Comparison of ENCODE assay signal across 8 cellular contexts in the genomic region with DNA sequence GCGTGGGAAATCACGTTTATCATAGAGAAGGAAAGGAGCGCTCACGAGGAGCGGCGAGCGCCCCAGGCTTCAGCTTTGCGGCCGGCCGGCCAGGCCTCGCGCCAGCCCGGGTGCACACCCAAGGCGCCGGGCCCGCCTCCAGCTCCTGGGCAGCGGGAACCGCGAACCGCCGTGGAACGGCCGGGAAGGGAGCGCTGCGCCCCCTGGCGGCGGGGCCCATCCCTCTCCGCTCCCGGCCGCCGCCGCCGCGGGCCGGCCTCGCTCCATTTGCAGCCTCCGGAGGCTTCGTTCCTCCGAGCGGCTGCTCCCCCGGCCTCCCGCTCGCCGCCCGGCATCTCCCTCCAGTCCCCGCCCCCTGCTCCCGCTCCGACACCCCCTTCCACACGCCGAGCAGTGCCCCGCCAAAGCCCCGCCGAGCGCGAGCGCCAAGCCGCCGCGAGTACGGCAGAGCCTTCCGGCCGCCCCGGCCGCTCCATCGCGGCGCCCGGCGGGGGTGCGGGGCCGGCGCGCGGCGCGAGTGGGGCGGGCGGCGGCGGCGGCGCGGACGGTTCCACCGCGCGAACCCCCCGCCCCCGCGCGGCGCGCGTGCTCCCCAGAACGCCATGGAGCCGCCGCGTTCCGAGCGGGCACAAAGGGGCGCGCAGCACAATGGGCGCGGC. TPM values are rescaled to one million over a fixed set of nuclear protein-coding genes. Genes with fewer than 3 reads are reported as not detected.
DNase-seq lines count a peak whose midpoint lies in the region; ATAC-seq and TF ChIP-seq lines count a peak whose summit lies in the region.

No MANE protein-coding gene starts in this region.

- peak overlapping the region; percentile 67 to 86 (median 79) for H3K4me3 ChIP-seq in BLaER1 treated with 17β-estradiol and CSF1 and Interleukin-3, amounts not matched to agents 10 nM and 100 nM
- peak overlapping the region; percentile 67 for H3K4me3 ChIP-seq in ectodermal cell (ENCODE audit: insufficient read depth, low read depth, low read length)

- peak; percentile 3 for TF ChIP-seq POLR2A in GM19099 (IDR thresholded peaks at IDR 0.05; ENCODE audit: extremely low read depth, insufficient read length, low read depth)

- H3K4me2 ChIP-seq in BLaER1 treated with 17β-estradiol and CSF1 and Interleukin-3, amounts not matched to agents 10 nM and 100 nM = peak overlapping the region; percentile 56 to 88 (median 77)

- peak; percentile 67 for ATAC-seq in HG03354 (IDR thresholded peaks at IDR 0.05; ENCODE audit: poor library complexity, severe bottlenecking, unreplicated experiment)

- peaks cover 17% of the 10 kb centered on the region for H3K27me3 Mint-ChIP-seq in activated CD4-positive, alpha-beta memory T cell treated with anti-CD3 and anti-CD28 coated beads, Interleukin-2, amount 10 ng/mL, durations not matched to agents 7 days and 5 days

- peaks cover 20% of the 10 kb centered on the region for H3K4me1 Mint-ChIP-seq in activated CD4-positive, alpha-beta memory T cell treated with anti-CD3 and anti-CD28 coated beads, Interleukin-2, amount 10 ng/mL, durations not matched to agents 7 days and 5 days

- CTCF ChIA-PET in activated CD4-positive, alpha-beta memory T cell treated with anti-CD3 and anti-CD28 coated beads, Interleukin-2, amount 10 ng/mL, durations not matched to agents 7 days and 5 days (lab: Charles Lee) = interaction anchor here (0.7 to 1.6 kb wide), 31 partner anchors 9 to 1721 kb away, joined by 3 to 26 read pairs (median 3); a partner anchor contains a TSS

- H3K9ac ChIP-seq in BLaER1 treated with 17β-estradiol and CSF1 and Interleukin-3, amounts not matched to agents 10 nM and 100 nM = peak overlapping the region; percentile 71 to 97 (median 90); a peak in 21 of 22 replicates

- H3K27ac Mint-ChIP-seq in activated CD4-positive, alpha-beta memory T cell treated with anti-CD3 and anti-CD28 coated beads, Interleukin-2, amount 10 ng/mL, durations not matched to agents 7 days and 5 days = peak overlapping the region; percentile 12

- WGBS in ectodermal cell, 2 experiments = 0% methylated on average over 104 of the region's 104 CpGs

- H3K4me1 ChIP-seq in BLaER1 treated with 17β-estradiol and CSF1 and Interleukin-3, amounts not matched to agents 10 nM and 100 nM = peaks cover 40 to 75% (median 64%) of the 10 kb centered on the region in 10 experiments
- peaks cover 10% of the 10 kb centered on the region for H3K4me1 ChIP-seq in ectodermal cell (ENCODE audit: control insufficient read depth, insufficient read depth, low read length)

- no peaks in the 10 kb centered on the region for H3K27me3 ChIP-seq in BLaER1 treated with 17β-estradiol and CSF1 and Interleukin-3, amounts not matched to agents 10 nM and 100 nM
- no peaks in the 10 kb centered on the region for H3K27me3 ChIP-seq in ectodermal cell (ENCODE audit: control insufficient read depth, insufficient read depth, low read length, poor library complexity, severe bottlenecking)

- POLR2A ChIA-PET in activated CD4-positive, alpha-beta memory T cell treated with anti-CD3 and anti-CD28 coated beads, Interleukin-2, amount 10 ng/mL, durations not matched to agents 7 days and 5 days (lab: Charles Lee) = interaction anchor here (0.8 to 1.6 kb wide), 5 partner anchors 42 to 117 kb away, joined by 3 to 18 read pairs (median 3); a partner anchor contains a TSS

- H3K4me3 Mint-ChIP-seq in activated CD4-positive, alpha-beta memory T cell treated with anti-CD3 and anti-CD28 coated beads, Interleukin-2, amount 10 ng/mL, durations not matched to agents 7 days and 5 days = peak overlapping the region; percentile 70

- DNase-seq in NCI-H526 treated with DMSO at 0.1 percent for 48 hours (lab: John Stamatoyannopoulos, UW) = peak; percentile 80
- DNase-seq in activated CD4-positive, alpha-beta memory T cell treated with anti-CD3 and anti-CD28 coated beads, Interleukin-2, amount 10 ng/mL, durations not matched to agents 7 days and 5 days = peak; percentile 72
- peak; percentile 84 to 86 for DNase-seq in lung microvascular endothelial cell (ENCODE audit: low read depth in 2 of 2)
- peak; percentile 48 to 66 (median 61) for DNase-seq in stimulated activated CD4-positive, alpha-beta T cell treated with anti-CD3 and anti-CD28 coated beads, TNF-alpha, amount 100 ng/mL, for 48 hours (ENCODE audit: low read depth in 3 of 3)

- peak overlapping the region in 10 of 11 experiments; percentile 53 to 95 (median 91); a peak in 20 of 22 replicates for H3K27ac ChIP-seq in BLaER1 treated with 17β-estradiol and CSF1 and Interleukin-3, amounts not matched to agents 10 nM and 100 nM
- peak overlapping the region; percentile 90 for H3K27ac ChIP-seq in ectodermal cell (ENCODE audit: insufficient read depth, low read depth, low read length, poor library complexity, severe bottlenecking)

- no peaks in the 10 kb centered on the region for H3K36me3 Mint-ChIP-seq in activated CD4-positive, alpha-beta memory T cell treated with anti-CD3 and anti-CD28 coated beads, Interleukin-2, amount 10 ng/mL, durations not matched to agents 7 days and 5 days (ENCODE audit: low read depth)

- H3K9me3 Mint-ChIP-seq in activated CD4-positive, alpha-beta memory T cell treated with anti-CD3 and anti-CD28 coated beads, Interleukin-2, amount 10 ng/mL, durations not matched to agents 7 days and 5 days = no peaks in the 10 kb centered on the region

- H3K9me3 ChIP-seq in BLaER1 treated with 17β-estradiol and CSF1 and Interleukin-3, amounts not matched to agents 10 nM and 100 nM (replicated peaks in 1 of 11) = no peaks in the 10 kb centered on the region; a peak in 1 of 22 replicates
- H3K9me3 ChIP-seq in ectodermal cell (ENCODE audit: control insufficient read depth, low read length) = no peaks in the 10 kb centered on the region

- peaks cover 0 to 34% (median 0%) of the 10 kb centered on the region in 11 experiments; a peak in 6 of 22 replicates for H4K20me1 ChIP-seq in BLaER1 treated with 17β-estradiol and CSF1 and Interleukin-3, amounts not matched to agents 10 nM and 100 nM

- peaks cover 0 to 9% (median 0%) of the 10 kb centered on the region in 11 experiments; a peak in 4 of 22 replicates for H3K36me3 ChIP-seq in BLaER1 treated with 17β-estradiol and CSF1 and Interleukin-3, amounts not matched to agents 10 nM and 100 nM
- no peaks in the 10 kb centered on the region for H3K36me3 ChIP-seq in ectodermal cell (ENCODE audit: control insufficient read depth, insufficient read depth, low read length)

RNA-seq across cellular contexts. Expression of a gene that starts 1.0 kb away (rescaled TPM):
- 1 to 10 TPM; 2.3 to 2.5 TPM for total RNA-seq in activated CD4-positive, alpha-beta memory T cell treated with anti-CD3 and anti-CD28 coated beads, Interleukin-2, amount 10 ng/mL, durations not matched to agents 7 days and 5 days
- 13.5 TPM for polyA plus RNA-seq in ectodermal cell (2013, experiment 1 of 4)
- polyA plus RNA-seq in ectodermal cell (2013, experiment 2 of 4) = 16.2 TPM
- 8.1 TPM for polyA plus RNA-seq in ectodermal cell (2013, experiment 3 of 4)
- 8.5 TPM for polyA plus RNA-seq in ectodermal cell (2013, experiment 4 of 4)
- total RNA-seq in lung microvascular endothelial cell = 1.3 and 2.6 TPM in 2 replicates

Comparison
In these comparisons a context has a peak if more than half of its experiments do, and no peak if none do; other contexts are left out.
1. Peak in every context shown above with its lines: DNase-seq, ATAC-seq, H3K4me3 ChIP-seq and H3K27ac ChIP-seq.